In genomic region chr5:132256783-132257130, GRCh38 we compare ENCODE assay signal across 13 cellular contexts. TPM values are rescaled to one million over a fixed set of nuclear protein-coding genes. Genes with fewer than 3 reads are reported as not detected.
A peak's percentile ranks its signal among the peaks of the same experiment; 100 is the strongest.
DNase-seq lines count a peak whose midpoint lies in the region; ATAC-seq, FAIRE-seq and TF ChIP-seq lines count a peak whose summit lies in the region.
"Had no signal": no experiment of that assay in that cellular context is flagged by ENCODE, and none has a peak within 500 bp of the region (broad histone marks: within the 10 kb centered on the region; RNA-seq: fewer than 3 reads in every experiment).

No MANE protein-coding gene starts in this region.

- H3K36me3 Mint-ChIP-seq in H9 (ENCODE audit: insufficient read depth in 1 of 3, low read depth in 3 of 3) (no peaks in the 10 kb centered on the region), astrocyte (ENCODE audit: low read depth, unreplicated experiment) (peaks cover 1% of the 10 kb centered on the region)

- H4K8ac ChIP-seq in H9 (replicated peaks; ENCODE audit: insufficient read length, low read depth, low read length), result no peak overlapping the region

- ATAC-seq in GM18511 (IDR thresholded peaks at IDR 0.05; ENCODE audit: unreplicated experiment), result no peak
- ATAC-seq in GM18873 (IDR thresholded peaks at IDR 0.05; ENCODE audit: low FRiP score, unreplicated experiment), result no peak

- no peak overlapping the region for H2BK5ac ChIP-seq in H9 (ENCODE audit: insufficient read length, low read length)

- H3K27me3 ChIP-seq in H9 (ENCODE audit: insufficient read depth, low read length), result no peaks in the 10 kb centered on the region; the same call in 1 of the 2 replicates
- H3K27me3 ChIP-seq in astrocyte (ENCODE audit: insufficient read depth, low read length), result no peaks in the 10 kb centered on the region
- H3K27me3 ChIP-seq in keratinocyte (ENCODE audit: control insufficient read depth, extremely low read depth, insufficient read depth, low read length), result no peaks in the 10 kb centered on the region
- no peaks in the 10 kb centered on the region for H3K27me3 ChIP-seq in skeletal muscle satellite cell (ENCODE audit: control insufficient read depth, insufficient read depth, low read length)

- no peak overlapping the region for H2BK120ac ChIP-seq in H9 (ENCODE audit: low read depth, low read length, poor library complexity, severe bottlenecking)

- H3K27me3 Mint-ChIP-seq in H9 (ENCODE audit: low read depth) (peaks cover 26% of the 10 kb centered on the region), astrocyte (ENCODE audit: low read depth, unreplicated experiment) (peaks cover 4% of the 10 kb centered on the region)

- H3K23me2 ChIP-seq in H9 (ENCODE audit: insufficient read length, low read depth, low read length, poor library complexity, severe bottlenecking), result no peaks in the 10 kb centered on the region

- H2BK15ac ChIP-seq in H9 (ENCODE audit: low read depth, low read length), result no peak overlapping the region

- H2BK12ac ChIP-seq in H9 (ENCODE audit: insufficient read length, low read depth, low read length), result no peak overlapping the region

- peaks cover 2% of the 10 kb centered on the region for H3K9me1 ChIP-seq in keratinocyte (ENCODE audit: control insufficient read depth, extremely low read depth, insufficient read depth, low read length)

- no peak overlapping the region for H3K18ac ChIP-seq in H9 (ENCODE audit: insufficient read length, low read depth, low read length)

- H3K4me1 Mint-ChIP-seq in H9 (peaks cover 28 to 31% of the 10 kb centered on the region in 2 experiments), astrocyte (ENCODE audit: low read depth, unreplicated experiment) (peaks cover 26% of the 10 kb centered on the region)

- H3T11ph ChIP-seq in H9 (ENCODE audit: low read length), result no peak overlapping the region

- H3K27ac ChIP-seq in H9 (ENCODE audit: insufficient read length, low read depth, low read length) (no peak overlapping the region), astrocyte (ENCODE audit: low read depth, low read length) (peak overlapping the region; percentile 65), keratinocyte (ENCODE audit: control insufficient read depth, insufficient read depth, low read length) (no peak overlapping the region)

- WGBS in H9 (ENCODE audit: extremely low coverage, insufficient read length, low lambda C conversion rate), result no CpG with 5 or more reads among the region's 6 CpGs

- no peak for DNase-seq in H9
- no peak for DNase-seq in astrocyte (ENCODE audit: low read depth)
- no peak for DNase-seq in keratinocyte (ENCODE audit: low read depth, low spot score)
- DNase-seq in NCI-H446 treated with DMSO at 0.1 percent for 48 hours (lab: John Stamatoyannopoulos, UW), result no peak
- DNase-seq in 8988T, result no peak
- DNase-seq: activated CD4-positive, alpha-beta T cell treated with anti-CD3 and anti-CD28 coated beads, Interleukin-2, amount 50 U/mL, for 4 hours; stimulated activated CD4-positive, alpha-beta T cell treated with anti-CD3 and anti-CD28 coated beads, Interleukin-4, amount 100 ng/mL, for 24 hours had no signal

- H4K91ac ChIP-seq in H9 (ENCODE audit: insufficient read length, low read depth, low read length), result no peak overlapping the region

- H2BK20ac ChIP-seq in H9 (ENCODE audit: low read depth, low read length, poor library complexity, severe bottlenecking), result no peak overlapping the region

- peaks cover 5% of the 10 kb centered on the region for H4K20me1 ChIP-seq in H9 (ENCODE audit: control insufficient read depth, insufficient read depth, insufficient read length)
- peaks cover 23% of the 10 kb centered on the region for H4K20me1 ChIP-seq in astrocyte (ENCODE audit: insufficient read depth, low read length)
- no peaks in the 10 kb centered on the region for H4K20me1 ChIP-seq in keratinocyte (ENCODE audit: control insufficient read depth, extremely low read depth, insufficient read depth, low read length)

- H3K79me1 ChIP-seq in H9 (ENCODE audit: insufficient read depth, low read depth, low read length, poor library complexity, severe bottlenecking), result no peaks in the 10 kb centered on the region

- no peaks in the 10 kb centered on the region for H3K79me2 ChIP-seq in H9 (ENCODE audit: insufficient read depth, low read length)
- peaks cover 48% of the 10 kb centered on the region for H3K79me2 ChIP-seq in astrocyte (ENCODE audit: insufficient read depth, low read length)
- H3K79me2 ChIP-seq in keratinocyte (ENCODE audit: control insufficient read depth, insufficient read depth, low read length), result peaks cover 22% of the 10 kb centered on the region

- no peaks in the 10 kb centered on the region for H3K36me3 ChIP-seq in astrocyte (ENCODE audit: insufficient read depth, low read length)
- peaks cover 0 to 4% of the 10 kb centered on the region in 2 experiments for H3K36me3 ChIP-seq in keratinocyte (ENCODE audit: control insufficient read depth in 2 of 2, extremely low read depth in 1 of 2, insufficient read depth in 2 of 2, low read length in 2 of 2)
- H3K36me3 ChIP-seq in skeletal muscle satellite cell (ENCODE audit: insufficient read depth, low read length), result peaks cover 23% of the 10 kb centered on the region
- H3K36me3 ChIP-seq: upper lobe of left lung had no signal

- FAIRE-seq in astrocyte (lab: Jason Lieb, UNC) (no peak), keratinocyte (lab: Jason Lieb, UNC) (no peak)

- peak overlapping the region; percentile 75 to 81; a peak in 4 of 5 replicates for H3K4me3 Mint-ChIP-seq in H9
- H3K4me3 Mint-ChIP-seq in astrocyte (ENCODE audit: unreplicated experiment), result peak overlapping the region; percentile 67

- H4K5ac ChIP-seq in H9 (ENCODE audit: insufficient read length, low read depth, low read length), result no peak overlapping the region

- no peak overlapping the region for H3K4ac ChIP-seq in H9 (ENCODE audit: low read depth, low read length)

- peak overlapping the region in 1 of 3 experiments; percentile 60; a peak in 1 of 7 replicates for H3K27ac Mint-ChIP-seq in H9
- peak overlapping the region; percentile 86 for H3K27ac Mint-ChIP-seq in astrocyte (ENCODE audit: unreplicated experiment)

- dilution Hi-C loops in keratinocyte (cut with MboI; ENCODE audit: extremely low pct_ligation_motif_present, low sequenced_read_pairs), result no loop called here

- H3K23ac ChIP-seq in H9 (ENCODE audit: insufficient read length, low read depth, low read length), result no peak overlapping the region

- TF ChIP-seq CTCF in H9 (conservative IDR thresholded peaks at IDR 0.05) (no peak), astrocyte (IDR thresholded peaks at IDR 0.05; ENCODE audit: insufficient read depth, low read depth, low read length) (no peak), keratinocyte (optimal IDR thresholded peaks at IDR 0.05 in 1 of 3, IDR thresholded peaks at IDR 0.05 in 1 of 3, conservative IDR thresholded peaks at IDR 0.05 in 1 of 3; ENCODE audit: extremely low read depth in 1 of 3, insufficient read depth in 2 of 3, low read length in 3 of 3) (no peak)

- H3K9ac ChIP-seq in H9 (ENCODE audit: extremely low read depth, insufficient read length, low read length) (no peak overlapping the region), astrocyte (ENCODE audit: low read length) (peak overlapping the region; percentile 100), keratinocyte (ENCODE audit: control insufficient read depth, extremely low read depth, insufficient read depth, low read length) (peak overlapping the region; percentile 60), skeletal muscle satellite cell (ENCODE audit: low read depth, low read length) (peak overlapping the region; percentile 98)

- no peaks in the 10 kb centered on the region for H3K9me3 ChIP-seq in H9 (ENCODE audit: control insufficient read depth, low read depth, low read length)
- H3K9me3 ChIP-seq in astrocyte (ENCODE audit: insufficient read depth, low read depth, low read length), result no peaks in the 10 kb centered on the region
- no peaks in the 10 kb centered on the region for H3K9me3 ChIP-seq in keratinocyte (ENCODE audit: control insufficient read depth, low read depth, low read length)
- no peaks in the 10 kb centered on the region for H3K9me3 ChIP-seq in skeletal muscle satellite cell (replicated peaks; ENCODE audit: low read length)
- H3K9me3 ChIP-seq: upper lobe of left lung had no signal

- peak overlapping the region; percentile 61 for H3K4me3 ChIP-seq in astrocyte (ENCODE audit: insufficient read depth, low read depth, low read length)
- H3K4me3 ChIP-seq in keratinocyte (ENCODE audit: control insufficient read depth in 2 of 3, extremely low read depth in 1 of 3, insufficient read depth in 2 of 3, low read depth in 1 of 3, low read length in 3 of 3), result no peak overlapping the region
- H3K4me3 ChIP-seq in skeletal muscle satellite cell (ENCODE audit: low read length), result peak overlapping the region; percentile 91
- H3K4me3 ChIP-seq: lung had no signal

- no peak overlapping the region for H2AFZ ChIP-seq in H9 (ENCODE audit: low read length)
- peak overlapping the region; percentile 83 for H2AFZ ChIP-seq in astrocyte (ENCODE audit: low read depth, low read length)
- H2AFZ ChIP-seq in keratinocyte (ENCODE audit: control insufficient read depth, low read length), result no peak overlapping the region

- no peak overlapping the region for H3K14ac ChIP-seq in H9 (ENCODE audit: insufficient read depth, low read length)

- H3K9me3 Mint-ChIP-seq in H9 (no peaks in the 10 kb centered on the region), astrocyte (ENCODE audit: unreplicated experiment) (peaks cover 3% of the 10 kb centered on the region)

- H2AK5ac ChIP-seq in H9 (ENCODE audit: insufficient read length, low read length), result no peak overlapping the region

- H3K4me1 ChIP-seq in H9 (ENCODE audit: insufficient read depth, low read length), result no peaks in the 10 kb centered on the region
- H3K4me1 ChIP-seq in astrocyte (ENCODE audit: insufficient read depth, low read length), result peaks cover 39% of the 10 kb centered on the region
- peaks cover 47% of the 10 kb centered on the region for H3K4me1 ChIP-seq in keratinocyte (ENCODE audit: control insufficient read depth, extremely low read depth, insufficient read depth, low read length)
- H3K4me1 ChIP-seq in skeletal muscle satellite cell (ENCODE audit: control insufficient read depth, insufficient read depth, low read length), result peaks cover 48% of the 10 kb centered on the region

- no peak overlapping the region for H3K56ac ChIP-seq in H9 (ENCODE audit: insufficient read length, low read depth, low read length)

- H3K4me2 ChIP-seq in H9 (ENCODE audit: insufficient read depth, insufficient read length, low read length) (peak overlapping the region; percentile 3), astrocyte (ENCODE audit: low read length) (peak overlapping the region; percentile 97), keratinocyte (ENCODE audit: control insufficient read depth, extremely low read depth, insufficient read depth, low read depth, low read length) (no peak overlapping the region), skeletal muscle satellite cell (ENCODE audit: low read length) (peak overlapping the region; percentile 85)

RNA-seq across cellular contexts. Expression of gene PDLIM4, which starts 0.7 kb away (rescaled TPM):
- total RNA-seq in H9 (2021), result 7.6 and 12.2 TPM in 2 replicates
- 56.6 and 72.4 TPM in 2 replicates for total RNA-seq in astrocyte
- 38.3 to 81.8 TPM (median 79.3 TPM) in 3 replicates for polyA plus RNA-seq in keratinocyte
- 25.2 TPM for polyA plus RNA-seq in keratinocyte (2011; ENCODE audit: low read depth)
- polyA plus RNA-seq in keratinocyte (2011; cell fraction: cytosol; rRNA removed), result 78.0 and 173 TPM in 2 replicates
- 81.9 and 115 TPM in 2 replicates for polyA plus RNA-seq in keratinocyte (2011; cell fraction: nucleus; rRNA removed)
- polyA plus RNA-seq in keratinocyte (2012; ENCODE audit: low replicate concordance), result 50.9 and 113 TPM in 2 replicates
- 44.2 to 86.3 TPM (median 59.6 TPM) in 3 replicates for polyA minus RNA-seq in keratinocyte
- polyA minus RNA-seq in keratinocyte (2011; cell fraction: cytosol; rRNA and poly(A)+ RNA removed), result 134 TPM
- 36.9 and 40.3 TPM in 2 replicates for polyA minus RNA-seq in keratinocyte (2011; cell fraction: nucleus; rRNA and poly(A)+ RNA removed)
- 90.4 and 97.1 TPM in 2 replicates for total RNA-seq in skeletal muscle satellite cell (2012; rRNA removed)
- total RNA-seq: NCI-H460 had no signal

RNA-seq across cellular contexts. Expression of gene P4HA2, which starts 29.1 kb away (rescaled TPM):
- 15.1 and 15.3 TPM in 2 replicates for total RNA-seq in H9 (2021)
- total RNA-seq in astrocyte, result 214 and 302 TPM in 2 replicates
- 93.6 to 158 TPM (median 112 TPM) in 3 replicates for polyA plus RNA-seq in keratinocyte
- 34.6 TPM for polyA plus RNA-seq in keratinocyte (2011; ENCODE audit: low read depth)
- polyA plus RNA-seq in keratinocyte (2011; cell fraction: cytosol; rRNA removed), result 55.1 and 60.5 TPM in 2 replicates
- polyA plus RNA-seq in keratinocyte (2011; cell fraction: nucleus; rRNA removed), result 276 and 293 TPM in 2 replicates
- polyA plus RNA-seq in keratinocyte (2012; ENCODE audit: low replicate concordance), result 64.5 and 83.7 TPM in 2 replicates
- polyA minus RNA-seq in keratinocyte, result 128 to 202 TPM (median 140 TPM) in 3 replicates
- polyA minus RNA-seq in keratinocyte (2011; cell fraction: cytosol; rRNA and poly(A)+ RNA removed), result 61.6 TPM
- 165 and 259 TPM in 2 replicates for polyA minus RNA-seq in keratinocyte (2011; cell fraction: nucleus; rRNA and poly(A)+ RNA removed)
- total RNA-seq in skeletal muscle satellite cell (2012; rRNA removed), result 149 and 191 TPM in 2 replicates

RNA-seq across cellular contexts. Expression of gene SLC22A4, which starts 37.4 kb away (rescaled TPM):
- total RNA-seq in H9 (2021), result 0.70 and 0.72 TPM in 2 replicates
- total RNA-seq in astrocyte, result 4.1 and 4.5 TPM in 2 replicates
- polyA plus RNA-seq in keratinocyte, result 1.00 to 1.5 TPM (median 1.4 TPM) in 3 replicates
- polyA plus RNA-seq in keratinocyte (2011; ENCODE audit: low read depth), result not detected
- polyA plus RNA-seq in keratinocyte (2011; cell fraction: cytosol; rRNA removed), result 0.68 and 0.78 TPM in 2 replicates
- 1.9 and 2.2 TPM in 2 replicates for polyA plus RNA-seq in keratinocyte (2011; cell fraction: nucleus; rRNA removed)
- polyA plus RNA-seq in keratinocyte (2012; ENCODE audit: low replicate concordance), result 0.23 and 0.76 TPM in 2 replicates
- 1.6 to 1.9 TPM (median 1.7 TPM) in 3 replicates for polyA minus RNA-seq in keratinocyte
- polyA minus RNA-seq in keratinocyte (2011; cell fraction: cytosol; rRNA and poly(A)+ RNA removed), result not detected
- polyA minus RNA-seq in keratinocyte (2011; cell fraction: nucleus; rRNA and poly(A)+ RNA removed), result 0.95 and 1.1 TPM in 2 replicates
- 5.7 and 7.4 TPM in 2 replicates for total RNA-seq in skeletal muscle satellite cell (2012; rRNA removed)

Comparison
In these comparisons a context has a peak if more than half of its experiments do, and no peak if none do; other contexts are left out.
1. H3K4me3 ChIP-seq: peak in astrocyte (single experiment) and skeletal muscle satellite cell (single experiment); none in keratinocyte (0 of 3).
2. RNA of gene P4HA2, which starts 29.1 kb away (total RNA-seq): 214 to 302 TPM in astrocyte; 15.1 to 15.3 TPM in H9; every median in the first group is over 10 times any median in the second.